9 cellular contexts compared by ENCODE assay signal in genomic region chr10:62049815-62050626, GRCh38.
DNase-seq lines count a peak whose midpoint lies in the region; TF ChIP-seq lines count a peak whose summit lies in the region.
"Had no signal": no experiment of that assay in that cellular context is flagged by ENCODE, and none has a peak within 500 bp of the region (broad histone marks: within the 10 kb centered on the region; RNA-seq: fewer than 3 reads in every experiment).

No MANE protein-coding gene starts in this region.

- peaks cover 87% of the 10 kb centered on the region for H3K4me1 Mint-ChIP-seq in activated naive CD4-positive, alpha-beta T cell treated with anti-CD3 and anti-CD28 coated beads for 36 hours (ENCODE audit: low read depth)

- peak overlapping the region; percentile 30 for H3K4me2 ChIP-seq in mesenchymal stem cell (ENCODE audit: low read length, poor library complexity, severe bottlenecking)

- H2BK5ac ChIP-seq in mesenchymal stem cell (ENCODE audit: low read depth, low read length, poor library complexity, severe bottlenecking): no peak overlapping the region

- H3K9me3 ChIP-seq in mesenchymal stem cell (ENCODE audit: control insufficient read depth, low read length): no peaks in the 10 kb centered on the region
- H3K9me3 ChIP-seq in tibial nerve: no peaks in the 10 kb centered on the region

- in situ Hi-C loops in brain microvascular endothelial cell (cut with HindIII; ENCODE audit: low pct_ligation_motif_present, low sequenced_read_pairs): no loop called here

- no peak overlapping the region for H3K14ac ChIP-seq in mesenchymal stem cell (ENCODE audit: low read length in 2 of 2)

- no peak overlapping the region for H2BK12ac ChIP-seq in mesenchymal stem cell (ENCODE audit: low read length in 2 of 2)

- H3K9me3 Mint-ChIP-seq in activated naive CD4-positive, alpha-beta T cell treated with anti-CD3 and anti-CD28 coated beads for 36 hours: no peaks in the 10 kb centered on the region

- peak overlapping the region; percentile 92 for H3K27ac ChIP-seq in brain microvascular endothelial cell
- peak overlapping the region; percentile 91 for H3K27ac ChIP-seq in mesenchymal stem cell (ENCODE audit: low read length, poor library complexity, severe bottlenecking)
- peak overlapping the region; percentile 92 to 99 (median 98) for H3K27ac ChIP-seq in tibial nerve

- peak overlapping the region; percentile 61 for H3K4me3 ChIP-seq in brain microvascular endothelial cell (ENCODE audit: low read depth, low read length)
- peak overlapping the region; percentile 62 to 87 for H3K4me3 ChIP-seq in mesenchymal stem cell (ENCODE audit: insufficient read depth in 1 of 2, low read depth in 1 of 2, low read length in 2 of 2)
- H3K4me3 ChIP-seq in tibial nerve: peak overlapping the region; percentile 48 to 66 (median 56)

- intact Hi-C loops in activated naive CD4-positive, alpha-beta T cell treated with anti-CD3 and anti-CD28 coated beads for 36 hours (cut with micrococcal nuclease): loop anchor here (5.0 to 10.0 kb wide), 3 partner anchors 302 to 1217 kb away; partner anchors contain the start of gene NRBF2

- no peak for TF ChIP-seq EP300 in tibial nerve (IDR thresholded peaks at IDR 0.05)

- no peak overlapping the region for H4K8ac ChIP-seq in mesenchymal stem cell (ENCODE audit: low read length)

- H3K27ac Mint-ChIP-seq in activated naive CD4-positive, alpha-beta T cell treated with anti-CD3 and anti-CD28 coated beads for 36 hours: peak overlapping the region; percentile 100

- no peak overlapping the region for H3K18ac ChIP-seq in mesenchymal stem cell (ENCODE audit: low read depth in 1 of 2, low read length in 2 of 2)

- H4K91ac ChIP-seq in mesenchymal stem cell (ENCODE audit: low read length): no peak overlapping the region

- 11% methylated on average over 3 of the region's 3 CpGs for WGBS in mesenchymal stem cell
- 18 to 20% methylated on average over 3 of the region's 3 CpGs for WGBS in tibial nerve, 2 donors

- H2AK5ac ChIP-seq in mesenchymal stem cell (ENCODE audit: low read length, severe bottlenecking): no peak overlapping the region

- CTCF ChIA-PET in activated naive CD4-positive, alpha-beta T cell treated with anti-CD3 and anti-CD28 coated beads for 36 hours (lab: Charles Lee): interaction anchor here (0.6 to 3.4 kb wide), 16 partner anchors 11 to 196 kb away, joined by 3 to 37 read pairs (median 4); partner anchors contain the start of gene ARID5B

- no peak overlapping the region for H2BK15ac ChIP-seq in mesenchymal stem cell (ENCODE audit: low read depth, poor library complexity, severe bottlenecking)

- no peak overlapping the region for H2AFZ ChIP-seq in mesenchymal stem cell (ENCODE audit: low read depth, low read length)

- H3K36me3 Mint-ChIP-seq in activated naive CD4-positive, alpha-beta T cell treated with anti-CD3 and anti-CD28 coated beads for 36 hours (ENCODE audit: low read depth): peaks cover 80% of the 10 kb centered on the region

- DNase-seq in activated naive CD4-positive, alpha-beta T cell treated with anti-CD3 and anti-CD28 coated beads for 36 hours: no peak
- DNase-seq in activated naive CD4-positive, alpha-beta T cell treated with anti-CD3 and anti-CD28 coated beads, Interleukin-2, amount 50 U/mL, for 16 hours: no peak
- DNase-seq in brain microvascular endothelial cell (no peak), mesenchymal stem cell (peak; percentile 42), tibial nerve (ENCODE audit: low spot score in 2 of 2) (no peak), NCI-H510A (lab: John Stamatoyannopoulos, UW) (no peak), epidermal melanocyte (ENCODE audit: insufficient read length, low spot score) (no peak)
- DNase-seq in stimulated activated CD4-positive, alpha-beta T cell treated with anti-CD3 and anti-CD28 coated beads, Interleukin-2, amount 100 ng/mL, for 24 hours: no peak
- DNase-seq: DMS79 had no signal

- no peak for TF ChIP-seq POLR2A in tibial nerve (IDR thresholded peaks at IDR 0.05)

- H3K79me1 ChIP-seq in mesenchymal stem cell (replicated peaks; ENCODE audit: low read length, poor library complexity, severe bottlenecking): no peaks in the 10 kb centered on the region

- H3K4ac ChIP-seq in mesenchymal stem cell (ENCODE audit: low read depth in 1 of 2, low read length in 2 of 2): no peak overlapping the region

- no peak overlapping the region for H3K23ac ChIP-seq in mesenchymal stem cell (ENCODE audit: low read length in 2 of 2)

- H3K9ac ChIP-seq in mesenchymal stem cell (ENCODE audit: low read length): peak overlapping the region; percentile 98

- no peaks in the 10 kb centered on the region for H3K27me3 ChIP-seq in brain microvascular endothelial cell (replicated peaks)
- no peaks in the 10 kb centered on the region for H3K27me3 ChIP-seq in mesenchymal stem cell (ENCODE audit: control insufficient read depth in 1 of 2, insufficient read depth in 1 of 2, low read length in 2 of 2)
- no peaks in the 10 kb centered on the region for H3K27me3 ChIP-seq in tibial nerve

- peaks cover 10% of the 10 kb centered on the region for H3K4me1 ChIP-seq in mesenchymal stem cell (ENCODE audit: control insufficient read depth, insufficient read depth, low read depth, low read length)
- H3K4me1 ChIP-seq in tibial nerve: peaks cover 0 to 82% (median 65%) of the 10 kb centered on the region in 4 donors

- peaks cover 22% of the 10 kb centered on the region for H3K36me3 ChIP-seq in brain microvascular endothelial cell (replicated peaks)
- H3K36me3 ChIP-seq in mesenchymal stem cell (ENCODE audit: control insufficient read depth in 1 of 2, insufficient read depth in 2 of 2, low read depth in 1 of 2, low read length in 2 of 2): peaks cover 7 to 44% of the 10 kb centered on the region in 2 experiments
- H3K36me3 ChIP-seq in tibial nerve: peaks cover 0 to 37% (median 2%) of the 10 kb centered on the region in 3 donors

- TF ChIP-seq CTCF in brain microvascular endothelial cell (IDR thresholded peaks at IDR 0.05; ENCODE audit: low read depth, low read length, missing control alignments): no peak
- TF ChIP-seq CTCF in tibial nerve (IDR thresholded peaks at IDR 0.05): no peak

- H2BK120ac ChIP-seq in mesenchymal stem cell (ENCODE audit: low read depth, low read length): no peak overlapping the region

- H3K27me3 Mint-ChIP-seq in activated naive CD4-positive, alpha-beta T cell treated with anti-CD3 and anti-CD28 coated beads for 36 hours (ENCODE audit: low read depth): no peaks in the 10 kb centered on the region

- peak overlapping the region; percentile 94 for H3K4me3 Mint-ChIP-seq in activated naive CD4-positive, alpha-beta T cell treated with anti-CD3 and anti-CD28 coated beads for 36 hours
